ENCODE assay signal across 1 cellular context in the genomic region with DNA sequence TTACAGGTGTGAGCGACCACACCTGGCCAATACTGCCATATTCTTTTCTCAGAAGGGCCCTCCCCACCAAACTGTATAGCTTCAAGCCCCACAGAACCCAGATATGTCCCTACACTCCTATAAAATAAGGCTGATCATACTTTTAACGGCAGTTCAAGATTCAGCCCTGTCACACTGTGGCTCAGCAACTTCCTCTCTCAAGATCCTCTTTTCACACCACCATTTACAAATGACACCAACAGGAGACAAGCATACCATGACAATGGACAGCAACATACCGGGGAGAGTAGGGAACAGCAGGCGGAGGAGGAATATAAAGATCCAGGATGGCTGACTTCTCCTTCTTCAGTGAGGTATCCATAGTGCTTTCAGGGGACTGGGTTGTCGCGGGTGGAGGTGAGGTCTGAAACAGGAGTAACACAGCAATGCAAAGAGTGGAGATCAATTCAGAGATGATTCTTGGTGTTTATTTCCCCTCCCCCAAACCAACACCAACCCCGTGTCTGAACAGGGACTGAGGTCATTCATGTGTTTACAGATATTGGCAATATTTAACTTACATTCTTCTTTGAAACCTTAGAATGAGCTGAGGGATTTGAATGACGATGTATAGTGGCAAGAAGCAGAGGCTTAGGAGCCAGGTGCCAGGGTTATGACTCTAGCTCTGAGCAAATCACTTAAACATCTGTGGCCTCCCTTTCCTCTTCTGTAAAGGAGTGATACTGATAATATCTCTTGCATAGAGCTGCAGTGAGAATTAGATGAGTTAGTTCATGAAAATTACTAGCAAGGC.
A peak's percentile ranks its signal among the peaks of the same experiment; 100 is the strongest.
TF ChIP-seq lines count a peak whose summit lies in the region.

No MANE protein-coding gene starts in this region.

TF ChIP-seq in K562, 482 proteins besides CTCF, POLR2A, EP300 and RAD21:
- TF ChIP-seq, protein P1, sequence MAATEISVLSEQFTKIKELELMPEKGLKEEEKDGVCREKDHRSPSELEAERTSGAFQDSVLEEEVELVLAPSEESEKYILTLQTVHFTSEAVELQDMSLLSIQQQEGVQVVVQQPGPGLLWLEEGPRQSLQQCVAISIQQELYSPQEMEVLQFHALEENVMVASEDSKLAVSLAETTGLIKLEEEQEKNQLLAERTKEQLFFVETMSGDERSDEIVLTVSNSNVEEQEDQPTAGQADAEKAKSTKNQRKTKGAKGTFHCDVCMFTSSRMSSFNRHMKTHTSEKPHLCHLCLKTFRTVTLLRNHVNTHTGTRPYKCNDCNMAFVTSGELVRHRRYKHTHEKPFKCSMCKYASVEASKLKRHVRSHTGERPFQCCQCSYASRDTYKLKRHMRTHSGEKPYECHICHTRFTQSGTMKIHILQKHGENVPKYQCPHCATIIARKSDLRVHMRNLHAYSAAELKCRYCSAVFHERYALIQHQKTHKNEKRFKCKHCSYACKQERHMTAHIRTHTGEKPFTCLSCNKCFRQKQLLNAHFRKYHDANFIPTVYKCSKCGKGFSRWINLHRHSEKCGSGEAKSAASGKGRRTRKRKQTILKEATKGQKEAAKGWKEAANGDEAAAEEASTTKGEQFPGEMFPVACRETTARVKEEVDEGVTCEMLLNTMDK (IDR thresholded peaks at IDR 0.05; ENCODE audit: borderline replicate concordance, insufficient read depth, low read depth, low read length, poor library complexity, severe bottlenecking) = no peak
- TF ChIP-seq SPI1 (IDR thresholded peaks at IDR 0.05; ENCODE audit: borderline replicate concordance, low read depth, low read length) = peak; percentile 24; the same call in 1 of the 2 replicates
